ENCODE assay signal across 15 cellular contexts in the genomic region with DNA sequence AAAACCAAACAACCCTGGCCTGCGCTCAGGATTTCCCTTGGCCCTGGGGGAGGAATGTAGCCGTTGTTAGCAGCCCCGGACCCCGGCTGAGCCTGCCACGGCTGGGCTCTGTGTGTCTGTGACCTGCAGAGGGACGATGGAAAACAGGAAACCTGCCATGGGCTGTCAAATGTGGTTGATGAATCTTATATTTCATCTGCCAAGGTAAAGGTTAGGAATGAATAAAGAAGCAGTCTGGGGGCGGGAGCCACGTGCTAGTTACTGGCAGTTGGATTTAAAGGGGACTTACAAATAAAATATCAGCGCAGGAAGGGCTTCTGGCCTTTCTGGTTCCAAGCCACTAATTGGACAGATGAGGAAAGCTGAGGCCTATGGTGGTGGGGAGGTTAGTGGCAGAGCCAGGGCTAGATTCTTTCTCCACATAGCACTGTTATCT. TPM values are rescaled to one million over a fixed set of nuclear protein-coding genes. Genes with fewer than 3 reads are reported as not detected.
DNase-seq lines count a peak whose midpoint lies in the region; ATAC-seq and TF ChIP-seq lines count a peak whose summit lies in the region.
"Had no signal": no experiment of that assay in that cellular context is flagged by ENCODE, and none has a peak within 500 bp of the region (broad histone marks: within the 10 kb centered on the region; RNA-seq: fewer than 3 reads in every experiment).

A gene with protein sequence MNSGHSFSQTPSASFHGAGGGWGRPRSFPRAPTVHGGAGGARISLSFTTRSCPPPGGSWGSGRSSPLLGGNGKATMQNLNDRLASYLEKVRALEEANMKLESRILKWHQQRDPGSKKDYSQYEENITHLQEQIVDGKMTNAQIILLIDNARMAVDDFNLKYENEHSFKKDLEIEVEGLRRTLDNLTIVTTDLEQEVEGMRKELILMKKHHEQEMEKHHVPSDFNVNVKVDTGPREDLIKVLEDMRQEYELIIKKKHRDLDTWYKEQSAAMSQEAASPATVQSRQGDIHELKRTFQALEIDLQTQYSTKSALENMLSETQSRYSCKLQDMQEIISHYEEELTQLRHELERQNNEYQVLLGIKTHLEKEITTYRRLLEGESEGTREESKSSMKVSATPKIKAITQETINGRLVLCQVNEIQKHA (minus strand): TSS at position 263 of the 436 bp plus-strand sequence. CDS start 1,043 bp downstream, outside the sequence.

- no peak within 1 kb of the TSS for H3K9ac ChIP-seq in mesenchymal stem cell (ENCODE audit: low read length)
- H3K9ac ChIP-seq: SK-N-SH had no signal

- peak within 1 kb of the TSS in 2 of 3 donors; percentile 36 to 39 for H3K4me3 ChIP-seq in breast epithelium
- no peak within 1 kb of the TSS for H3K4me3 ChIP-seq in mesenchymal stem cell (ENCODE audit: insufficient read depth in 1 of 2, low read depth in 1 of 2, low read length in 2 of 2)
- no peak within 1 kb of the TSS for H3K4me3 ChIP-seq in stomach
- H3K4me3 ChIP-seq: A549 had no signal

- CTCF ChIA-PET in activated CD8-positive, alpha-beta T cell treated with anti-CD3 and anti-CD28 coated beads for 36 hours (lab: Charles Lee), result no interaction called here
- CTCF ChIA-PET in activated CD8-positive, alpha-beta T cell treated with anti-CD3 and anti-CD28 coated beads, Interleukin-2, amount 10 ng/mL, durations not matched to agents 7 days and 5 days (lab: Charles Lee), result no interaction called here

- POLR2A ChIA-PET in activated CD8-positive, alpha-beta T cell treated with anti-CD3 and anti-CD28 coated beads for 36 hours (lab: Charles Lee), result no interaction called here
- POLR2A ChIA-PET in activated CD8-positive, alpha-beta T cell treated with anti-CD3 and anti-CD28 coated beads, Interleukin-2, amount 10 ng/mL, durations not matched to agents 7 days and 5 days (lab: Charles Lee), result no interaction called here

- no peak for ATAC-seq in activated CD8-positive, alpha-beta T cell treated with anti-CD3 and anti-CD28 coated beads for 36 hours
- ATAC-seq in activated CD8-positive, alpha-beta T cell treated with anti-CD3 and anti-CD28 coated beads, Interleukin-2, amount 10 ng/mL, durations not matched to agents 7 days and 5 days, result no peak
- ATAC-seq in GM18867 (IDR thresholded peaks at IDR 0.05; ENCODE audit: unreplicated experiment) (no peak), GM19328 (IDR thresholded peaks at IDR 0.05; ENCODE audit: unreplicated experiment) (no peak), SK-N-SH treated with all-trans-retinoic acid at 6 μM for 48 hours (no peak)
- ATAC-seq: A549, left lobe of liver, natural killer cell had no signal

- H3K4me2 ChIP-seq in mesenchymal stem cell (ENCODE audit: low read length, poor library complexity, severe bottlenecking), result no peak within 1 kb of the TSS
- H3K4me2 ChIP-seq: A549, SK-N-SH had no signal

- no peaks in the 10 kb centered on the region for H3K4me1 Mint-ChIP-seq in activated CD8-positive, alpha-beta T cell treated with anti-CD3 and anti-CD28 coated beads for 36 hours (ENCODE audit: low read depth)
- H3K4me1 Mint-ChIP-seq in activated CD8-positive, alpha-beta T cell treated with anti-CD3 and anti-CD28 coated beads, Interleukin-2, amount 10 ng/mL, durations not matched to agents 7 days and 5 days (ENCODE audit: low read depth), result no peaks in the 10 kb centered on the region
- H3K4me1 Mint-ChIP-seq: natural killer cell had no signal

- no peak for TF ChIP-seq EP300 in stomach (IDR thresholded peaks at IDR 0.05)

- H3K27ac Mint-ChIP-seq in activated CD8-positive, alpha-beta T cell treated with anti-CD3 and anti-CD28 coated beads for 36 hours, result no peak within 1 kb of the TSS
- H3K27ac Mint-ChIP-seq in activated CD8-positive, alpha-beta T cell treated with anti-CD3 and anti-CD28 coated beads, Interleukin-2, amount 10 ng/mL, durations not matched to agents 7 days and 5 days, result no peak within 1 kb of the TSS
- H3K27ac Mint-ChIP-seq: natural killer cell had no signal

- H3K18ac ChIP-seq in mesenchymal stem cell (ENCODE audit: low read depth in 1 of 2, low read length in 2 of 2), result no peak within 1 kb of the TSS

- H2BK5ac ChIP-seq in mesenchymal stem cell (ENCODE audit: low read depth, low read length, poor library complexity, severe bottlenecking), result no peak within 1 kb of the TSS

- H2BK12ac ChIP-seq in mesenchymal stem cell (ENCODE audit: low read length in 2 of 2), result no peak within 1 kb of the TSS

- H3K4ac ChIP-seq in mesenchymal stem cell (ENCODE audit: low read depth in 1 of 2, low read length in 2 of 2), result no peak within 1 kb of the TSS

- H3K4me1 ChIP-seq in breast epithelium (no peaks in the 10 kb centered on the region), mesenchymal stem cell (ENCODE audit: control insufficient read depth, insufficient read depth, low read depth, low read length) (peaks cover 3% of the 10 kb centered on the region), stomach (peaks cover 0 to 10% (median 0%) of the 10 kb centered on the region in 4 donors)
- H3K4me1 ChIP-seq: A549 had no signal

- TF ChIP-seq POLR2A in breast epithelium (IDR thresholded peaks at IDR 0.05) (no peak), stomach (IDR thresholded peaks at IDR 0.05) (no peak)

- no peak within 1 kb of the TSS for H2BK120ac ChIP-seq in mesenchymal stem cell (ENCODE audit: low read depth, low read length)

- H2AFZ ChIP-seq in mesenchymal stem cell (ENCODE audit: low read depth, low read length), result no peak within 1 kb of the TSS

- H3K36me3 ChIP-seq in breast epithelium, result no peaks in the 10 kb centered on the region
- H3K36me3 ChIP-seq in mesenchymal stem cell (ENCODE audit: control insufficient read depth in 1 of 2, insufficient read depth in 2 of 2, low read depth in 1 of 2, low read length in 2 of 2), result no peaks in the 10 kb centered on the region
- no peaks in the 10 kb centered on the region for H3K36me3 ChIP-seq in stomach

- 56% methylated on average over 9 of the region's 9 CpGs for WGBS in mesenchymal stem cell
- 19 to 33% (median 26%) methylated on average over 9 of the region's 9 CpGs for WGBS in stomach, 5 donors

- intact Hi-C loops in activated CD8-positive, alpha-beta T cell treated with anti-CD3 and anti-CD28 coated beads for 36 hours (cut with micrococcal nuclease), result no loop called here
- intact Hi-C loops in breast epithelium (cut with DNase I; ENCODE audit: low total_unique reads), result no loop called here
- intact Hi-C loops in stomach (cut with DNase I; ENCODE audit: low total_unique reads), result no loop called here

- no peak for TF ChIP-seq CTCF in activated CD8-positive, alpha-beta T cell treated with anti-CD3 and anti-CD28 coated beads for 36 hours (IDR thresholded peaks at IDR 0.05)
- TF ChIP-seq CTCF in breast epithelium (IDR thresholded peaks at IDR 0.05), result peak in 1 of 3 donors; percentile 20
- TF ChIP-seq CTCF in stomach (IDR thresholded peaks at IDR 0.05), result no peak

- no peak within 1 kb of the TSS for H2BK15ac ChIP-seq in mesenchymal stem cell (ENCODE audit: low read depth, poor library complexity, severe bottlenecking)

- H3K14ac ChIP-seq in mesenchymal stem cell (ENCODE audit: low read length in 2 of 2), result no peak within 1 kb of the TSS

- peak within 1 kb of the TSS; percentile 67 for H2AK5ac ChIP-seq in mesenchymal stem cell (ENCODE audit: low read length, severe bottlenecking)

- H3K9me3 ChIP-seq in breast epithelium, result no peaks in the 10 kb centered on the region
- no peaks in the 10 kb centered on the region for H3K9me3 ChIP-seq in mesenchymal stem cell (ENCODE audit: control insufficient read depth, low read length)
- no peaks in the 10 kb centered on the region for H3K9me3 ChIP-seq in stomach
- H3K9me3 ChIP-seq: A549, SK-N-SH had no signal

- peak; percentile 38 for DNase-seq in activated CD8-positive, alpha-beta T cell treated with anti-CD3 and anti-CD28 coated beads for 36 hours
- no peak for DNase-seq in activated CD8-positive, alpha-beta T cell treated with anti-CD3 and anti-CD28 coated beads, Interleukin-2, amount 10 ng/mL, durations not matched to agents 7 days and 5 days
- DNase-seq in breast epithelium (ENCODE audit: low spot score in 2 of 2), result peak; percentile 72
- DNase-seq in mesenchymal stem cell, result no peak
- peak; percentile 32 for DNase-seq in stomach
- DNase-seq: HCEC 1CT, MM.1S, natural killer cell, NCI-H2171 treated with DMSO at 0.1 percent for 48 hours, SK-N-SH had no signal

- H3K27ac ChIP-seq in breast epithelium (peak within 1 kb of the TSS; percentile 85 to 93), mesenchymal stem cell (ENCODE audit: low read length, poor library complexity, severe bottlenecking) (no peak within 1 kb of the TSS), stomach (no peak within 1 kb of the TSS)
- H3K27ac ChIP-seq: A549 had no signal

- H3K23ac ChIP-seq in mesenchymal stem cell (ENCODE audit: low read length in 2 of 2), result no peak within 1 kb of the TSS

- peaks cover 7% of the 10 kb centered on the region for H3K27me3 Mint-ChIP-seq in activated CD8-positive, alpha-beta T cell treated with anti-CD3 and anti-CD28 coated beads for 36 hours
- peaks cover 17% of the 10 kb centered on the region for H3K27me3 Mint-ChIP-seq in activated CD8-positive, alpha-beta T cell treated with anti-CD3 and anti-CD28 coated beads, Interleukin-2, amount 10 ng/mL, durations not matched to agents 7 days and 5 days (ENCODE audit: low read depth)

- no peak within 1 kb of the TSS for H3K4me3 Mint-ChIP-seq in activated CD8-positive, alpha-beta T cell treated with anti-CD3 and anti-CD28 coated beads for 36 hours
- no peak within 1 kb of the TSS for H3K4me3 Mint-ChIP-seq in activated CD8-positive, alpha-beta T cell treated with anti-CD3 and anti-CD28 coated beads, Interleukin-2, amount 10 ng/mL, durations not matched to agents 7 days and 5 days
- H3K4me3 Mint-ChIP-seq: natural killer cell had no signal

- H3K9me3 Mint-ChIP-seq in activated CD8-positive, alpha-beta T cell treated with anti-CD3 and anti-CD28 coated beads for 36 hours, result no peaks in the 10 kb centered on the region
- H3K9me3 Mint-ChIP-seq in activated CD8-positive, alpha-beta T cell treated with anti-CD3 and anti-CD28 coated beads, Interleukin-2, amount 10 ng/mL, durations not matched to agents 7 days and 5 days (ENCODE audit: insufficient read depth), result no peaks in the 10 kb centered on the region
- H3K9me3 Mint-ChIP-seq: natural killer cell had no signal

- no peaks in the 10 kb centered on the region for H3K79me1 ChIP-seq in mesenchymal stem cell (replicated peaks; ENCODE audit: low read length, poor library complexity, severe bottlenecking)

- no peaks in the 10 kb centered on the region for H3K36me3 Mint-ChIP-seq in activated CD8-positive, alpha-beta T cell treated with anti-CD3 and anti-CD28 coated beads for 36 hours (ENCODE audit: low read depth)
- no peaks in the 10 kb centered on the region for H3K36me3 Mint-ChIP-seq in activated CD8-positive, alpha-beta T cell treated with anti-CD3 and anti-CD28 coated beads, Interleukin-2, amount 10 ng/mL, durations not matched to agents 7 days and 5 days (ENCODE audit: low read depth)
- H3K36me3 Mint-ChIP-seq: natural killer cell had no signal

- no peak within 1 kb of the TSS for H4K8ac ChIP-seq in mesenchymal stem cell (ENCODE audit: low read length)

- no peak within 1 kb of the TSS for H4K91ac ChIP-seq in mesenchymal stem cell (ENCODE audit: low read length)

- H3K27me3 ChIP-seq in breast epithelium (no peaks in the 10 kb centered on the region), mesenchymal stem cell (ENCODE audit: control insufficient read depth in 1 of 2, insufficient read depth in 1 of 2, low read length in 2 of 2) (no peaks in the 10 kb centered on the region), stomach (no peaks in the 10 kb centered on the region)

RNA-seq across cellular contexts. Expression of the gene that starts here (rescaled TPM):
- not detected for total RNA-seq in activated CD8-positive, alpha-beta T cell treated with anti-CD3 and anti-CD28 coated beads for 36 hours
- not detected for total RNA-seq in activated CD8-positive, alpha-beta T cell treated with anti-CD3 and anti-CD28 coated beads, Interleukin-2, amount 10 ng/mL, durations not matched to agents 7 days and 5 days
- total RNA-seq in breast epithelium (10 to 100 TPM in 2 of 3 donors, not detected in 1; 37.7 to 57.5 TPM), stomach (not detected)
- polyA plus RNA-seq in mesenchymal stem cell (2013, experiment 1 of 2), result not detected
- not detected for polyA plus RNA-seq in mesenchymal stem cell (2013, experiment 2 of 2)
- 1 to 10 TPM in 2 of 3 donors, not detected in 1; 1.1 to 2.6 TPM for polyA plus RNA-seq in stomach
- polyA plus RNA-seq: A549, SK-N-SH had no signal

Comparison
In these comparisons a context has a peak if more than half of its experiments do, and no peak if none do; other contexts are left out.
1. Peak in DNase-seq in activated CD8-positive, alpha-beta T cell treated with anti-CD3 and anti-CD28 coated beads for 36 hours; RNA of the gene not detected or under 1 TPM.
2. DNase-seq: peak in breast epithelium (2 of 2) and stomach (single experiment); none in activated CD8-positive, alpha-beta T cell treated with anti-CD3 and anti-CD28 coated beads, Interleukin-2, amount 10 ng/mL, durations not matched to agents 7 days and 5 days (single experiment) and mesenchymal stem cell (single experiment).
3. H3K27ac ChIP-seq: peak in breast epithelium (2 of 2); none in mesenchymal stem cell (single experiment) and stomach (0 of 5).
4. H3K4me3 ChIP-seq: peak in breast epithelium (2 of 3); none in mesenchymal stem cell (0 of 2) and stomach (0 of 4).